17 cellular contexts compared by ENCODE assay signal in the genomic region with DNA sequence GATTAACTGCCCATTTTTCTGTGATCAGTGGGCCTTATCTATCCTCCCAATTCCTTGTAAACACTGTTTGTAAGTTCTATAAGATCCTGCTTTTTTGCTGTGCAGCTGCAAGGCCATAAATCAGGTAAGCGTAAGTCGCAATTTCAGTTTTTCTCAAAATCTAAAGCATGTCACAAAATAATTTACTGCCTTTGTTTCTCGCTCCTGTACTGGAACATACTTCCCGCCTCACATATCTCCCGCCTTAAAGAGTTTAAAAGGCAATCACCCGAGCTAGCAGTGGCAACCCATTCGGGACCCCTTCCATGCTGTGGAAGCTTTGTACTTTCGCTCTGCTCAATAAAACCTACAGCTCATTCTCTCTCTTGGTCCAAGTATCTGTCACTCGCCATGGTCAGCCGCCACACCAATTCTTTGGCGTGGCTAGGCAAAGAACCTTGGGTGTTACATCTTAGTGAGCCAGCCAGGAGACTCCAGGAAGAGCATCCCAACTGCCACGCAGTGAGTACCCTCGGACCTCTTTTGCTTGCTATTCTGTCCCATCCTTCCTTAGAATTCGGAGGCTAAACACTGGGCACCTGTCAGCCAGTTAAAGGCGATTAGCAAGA.
"Had no signal": no experiment of that assay in that cellular context is flagged by ENCODE, and none has a peak within 500 bp of the region (broad histone marks: within the 10 kb centered on the region; RNA-seq: fewer than 3 reads in every experiment).

No MANE protein-coding gene starts in this region.

- H3K27ac Mint-ChIP-seq: activated CD4-positive, alpha-beta T cell treated with anti-CD3 and anti-CD28 coated beads, Interleukin-2, amount 10 ng/mL, durations not matched to agents 7 days and 5 days; neural progenitor cell had no signal

- ATAC-seq: activated CD4-positive, CD25-positive, alpha-beta regulatory T cell treated with anti-CD3 and anti-CD28 coated beads, Interleukin-2, amount 50 U/mL, for 24 hours; right cardiac atrium had no signal

- DNase-seq: activated CD4-positive, alpha-beta T cell treated with anti-CD3 and anti-CD28 coated beads, Interleukin-2, amount 10 ng/mL, durations not matched to agents 7 days and 5 days; activated CD8-positive, alpha-beta memory T cell treated with anti-CD3 and anti-CD28 coated beads for 24 hours; activated CD8-positive, alpha-beta memory T cell treated with anti-CD3 and anti-CD28 coated beads, Interleukin-2, amount 50 U/mL, for 48 hours; activated gamma-delta T cell treated with Interleukin-2 at 50 U/mL for 16 hours; activated naive CD8-positive, alpha-beta T cell treated with anti-CD3 and anti-CD28 coated beads for 36 hours; amniotic stem cell; dermis blood vessel endothelial cell; effector memory CD4-positive, alpha-beta T cell; esophagus squamous epithelium; right cardiac atrium; small intestine; stimulated activated CD4-positive, alpha-beta T cell treated with anti-CD3 and anti-CD28 coated beads, Interleukin-15, amount 100 ng/mL, for 24 hours; stimulated activated CD4-positive, alpha-beta T cell treated with anti-CD3 and anti-CD28 coated beads, Interleukin-2, amount 100 ng/mL, for 48 hours; stomach; upper lobe of left lung had no signal

- H3K4me1 Mint-ChIP-seq: neural progenitor cell had no signal

- H3K27me3 Mint-ChIP-seq: activated CD4-positive, alpha-beta T cell treated with anti-CD3 and anti-CD28 coated beads, Interleukin-2, amount 10 ng/mL, durations not matched to agents 7 days and 5 days; activated naive CD8-positive, alpha-beta T cell treated with anti-CD3 and anti-CD28 coated beads for 36 hours had no signal

- H3K4me3 Mint-ChIP-seq: activated CD4-positive, alpha-beta T cell treated with anti-CD3 and anti-CD28 coated beads, Interleukin-2, amount 10 ng/mL, durations not matched to agents 7 days and 5 days; activated naive CD8-positive, alpha-beta T cell treated with anti-CD3 and anti-CD28 coated beads for 36 hours; neural progenitor cell had no signal
